14 cellular contexts compared by ENCODE assay signal in genomic region chr16:29321585-29321984, GRCh38.
DNase-seq lines count a peak whose midpoint lies in the region; ATAC-seq and TF ChIP-seq lines count a peak whose summit lies in the region.
"Had no signal": no experiment of that assay in that cellular context is flagged by ENCODE, and none has a peak within 500 bp of the region (broad histone marks: within the 10 kb centered on the region; RNA-seq: fewer than 3 reads in every experiment).

No MANE protein-coding gene starts in this region.

- intact Hi-C loops in sciatic nerve (cut with DNase I), result no loop called here
- intact Hi-C loops in testis (cut with DNase I; ENCODE audit: low total_unique reads), result no loop called here

- no peaks in the 10 kb centered on the region for H3K27me3 ChIP-seq in H7 (ENCODE audit: control insufficient read depth, insufficient read depth, low read length)
- no peaks in the 10 kb centered on the region for H3K27me3 ChIP-seq in SJSA1 (replicated peaks)
- no peaks in the 10 kb centered on the region for H3K27me3 ChIP-seq in testis

- DNase-seq in H7, result peak; percentile 85
- DNase-seq in SJSA1 (ENCODE audit: low read depth in 1 of 2, low spot score in 2 of 2), result peak in 1 of 2 experiments; percentile 37
- peak; percentile 73 for DNase-seq in left kidney (ENCODE audit: low read depth, low spot score)
- DNase-seq in sciatic nerve (ENCODE audit: low spot score), result no peak
- DNase-seq in RKO (ENCODE audit: low spot score), result no peak
- no peak for DNase-seq in testis
- DNase-seq: ACHN; AML-193; CD4-positive, CD25-positive, alpha-beta regulatory T cell; EL; H9; NCI-H187 treated with DMSO at 0.1 percent for 48 hours; NCI-H69 had no signal

- H3K27ac ChIP-seq in SJSA1 (peak overlapping the region; percentile 29; the same call in 1 of the 2 replicates), testis (no peak overlapping the region)

- TF ChIP-seq CTCF in testis (IDR thresholded peaks at IDR 0.05), result no peak

- no peaks in the 10 kb centered on the region for H3K36me3 ChIP-seq in H7 (replicated peaks; ENCODE audit: control insufficient read depth, insufficient read depth, low read length)
- H3K36me3 ChIP-seq in SJSA1, result no peaks in the 10 kb centered on the region
- no peaks in the 10 kb centered on the region for H3K36me3 ChIP-seq in testis (ENCODE audit: low read depth, missing control alignments)

- 65 to 69% methylated on average over 4 to 9 of the region's 9 CpGs for WGBS in testis, 2 donors

- H3K4me3 ChIP-seq in H7 (ENCODE audit: insufficient read depth, low read depth, low read length) (no peak overlapping the region), SJSA1 (no peak overlapping the region), testis (no peak overlapping the region)

- ATAC-seq in sciatic nerve (peak; percentile 43), GM19455 (IDR thresholded peaks at IDR 0.05; ENCODE audit: unreplicated experiment) (no peak)

- TF ChIP-seq POLR2A in testis (IDR thresholded peaks at IDR 0.05), result no peak

- H3K4me1 ChIP-seq in SJSA1 (replicated peaks) (peaks cover 35% of the 10 kb centered on the region), testis (no peaks in the 10 kb centered on the region)

- no peaks in the 10 kb centered on the region for H3K9me3 ChIP-seq in SJSA1 (replicated peaks)
- no peaks in the 10 kb centered on the region for H3K9me3 ChIP-seq in testis

Comparison
In these comparisons a context has a peak if more than half of its experiments do, and no peak if none do; other contexts are left out.
1. DNase-seq: peak in H7 (single experiment) and left kidney (single experiment); none in sciatic nerve (single experiment), RKO (single experiment) and testis (single experiment).